In the genomic region with DNA sequence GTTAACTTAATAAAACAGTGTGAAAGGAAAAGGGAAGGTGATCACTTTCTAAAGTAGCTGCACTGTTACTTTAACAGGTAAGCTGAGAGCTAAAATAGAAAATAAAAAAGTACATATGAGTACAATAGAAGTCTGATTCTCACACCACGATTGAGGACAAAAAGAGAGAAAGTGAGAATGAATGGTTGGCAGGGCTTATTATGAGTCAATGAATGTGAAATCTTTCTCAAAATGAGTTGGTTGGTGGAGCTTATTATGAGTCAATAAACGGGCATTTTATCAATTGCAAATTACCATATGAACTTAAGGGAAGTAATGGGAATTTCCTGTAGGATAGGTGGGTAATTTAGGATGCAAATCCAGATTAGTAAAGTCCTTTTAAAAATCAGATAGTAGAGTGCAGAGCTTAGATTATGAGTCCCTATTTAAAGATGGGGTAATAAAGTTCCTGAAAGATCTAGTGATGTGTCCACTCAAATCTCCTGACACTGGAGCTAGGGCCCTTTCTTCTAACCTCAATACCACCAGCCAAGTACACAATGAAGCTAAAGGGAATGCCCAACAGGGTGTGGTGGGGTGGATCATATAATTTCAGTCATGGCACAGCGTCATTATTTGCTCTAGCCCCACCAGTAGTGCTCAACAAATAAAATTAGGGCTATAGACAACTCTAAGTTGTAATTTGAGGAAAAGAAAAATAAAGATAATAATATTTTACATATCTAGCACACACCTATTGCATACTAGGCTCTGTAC, we compare ENCODE assay signal across 1 cellular context.
TF ChIP-seq lines count a peak whose summit lies in the region.

No MANE protein-coding gene starts in this region.

TF ChIP-seq in SK-N-SH treated with all-trans-retinoic acid at 6 μM for 48 hours, 23 proteins besides CTCF, POLR2A, EP300 and RAD21 (continued from another document):
- TF ChIP-seq, protein P1, sequence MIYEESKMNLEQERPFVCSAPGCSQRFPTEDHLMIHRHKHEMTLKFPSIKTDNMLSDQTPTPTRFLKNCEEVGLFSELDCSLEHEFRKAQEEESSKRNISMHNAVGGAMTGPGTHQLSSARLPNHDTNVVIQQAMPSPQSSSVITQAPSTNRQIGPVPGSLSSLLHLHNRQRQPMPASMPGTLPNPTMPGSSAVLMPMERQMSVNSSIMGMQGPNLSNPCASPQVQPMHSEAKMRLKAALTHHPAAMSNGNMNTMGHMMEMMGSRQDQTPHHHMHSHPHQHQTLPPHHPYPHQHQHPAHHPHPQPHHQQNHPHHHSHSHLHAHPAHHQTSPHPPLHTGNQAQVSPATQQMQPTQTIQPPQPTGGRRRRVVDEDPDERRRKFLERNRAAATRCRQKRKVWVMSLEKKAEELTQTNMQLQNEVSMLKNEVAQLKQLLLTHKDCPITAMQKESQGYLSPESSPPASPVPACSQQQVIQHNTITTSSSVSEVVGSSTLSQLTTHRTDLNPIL (CRISPR knock-in tag; IDR thresholded peaks at IDR 0.05; ENCODE audit: low read depth): no peak
- no peak for TF ChIP-seq ARNTL (CRISPR knock-in tag; IDR thresholded peaks at IDR 0.05; ENCODE audit: borderline replicate concordance, low read depth)
- TF ChIP-seq ZFP30 (CRISPR knock-in tag; IDR thresholded peaks at IDR 0.05): no peak
- TF ChIP-seq TOX (CRISPR knock-in tag; IDR thresholded peaks at IDR 0.05; ENCODE audit: borderline replicate concordance): no peak
- TF ChIP-seq, protein P2, sequence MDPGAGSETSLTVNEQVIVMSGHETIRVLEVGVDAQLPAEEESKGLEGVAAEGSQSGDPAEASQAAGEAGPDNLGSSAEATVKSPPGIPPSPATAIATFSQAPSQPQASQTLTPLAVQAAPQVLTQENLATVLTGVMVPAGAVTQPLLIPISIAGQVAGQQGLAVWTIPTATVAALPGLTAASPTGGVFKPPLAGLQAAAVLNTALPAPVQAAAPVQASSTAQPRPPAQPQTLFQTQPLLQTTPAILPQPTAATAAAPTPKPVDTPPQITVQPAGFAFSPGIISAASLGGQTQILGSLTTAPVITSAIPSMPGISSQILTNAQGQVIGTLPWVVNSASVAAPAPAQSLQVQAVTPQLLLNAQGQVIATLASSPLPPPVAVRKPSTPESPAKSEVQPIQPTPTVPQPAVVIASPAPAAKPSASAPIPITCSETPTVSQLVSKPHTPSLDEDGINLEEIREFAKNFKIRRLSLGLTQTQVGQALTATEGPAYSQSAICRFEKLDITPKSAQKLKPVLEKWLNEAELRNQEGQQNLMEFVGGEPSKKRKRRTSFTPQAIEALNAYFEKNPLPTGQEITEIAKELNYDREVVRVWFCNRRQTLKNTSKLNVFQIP (CRISPR knock-in tag; IDR thresholded peaks at IDR 0.05; ENCODE audit: borderline replicate concordance, low read depth): no peak
- no peak for TF ChIP-seq ESRRG (CRISPR knock-in tag; IDR thresholded peaks at IDR 0.05)
- no peak for TF ChIP-seq ZFP3 (CRISPR knock-in tag; IDR thresholded peaks at IDR 0.05)
TF ChIP-seq in SK-N-SH treated with all-trans-retinoic acid at 6 μM for 48 hours: peak in this region for 0.
